17 cellular contexts compared by ENCODE assay signal in genomic region chr12:65152012-65152411, GRCh38. TPM values are rescaled to one million over a fixed set of nuclear protein-coding genes. Genes with fewer than 3 reads are reported as not detected.
DNase-seq lines count a peak whose midpoint lies in the region; ATAC-seq and TF ChIP-seq lines count a peak whose summit lies in the region.
"Had no signal": no experiment of that assay in that cellular context is flagged by ENCODE, and none has a peak within 500 bp of the region (broad histone marks: within the 10 kb centered on the region; RNA-seq: fewer than 3 reads in every experiment).

No MANE protein-coding gene starts in this region.

- H2BK120ac ChIP-seq in mesendoderm (ENCODE audit: low read depth, low read length) = no peak overlapping the region

- H3K9me3 ChIP-seq in RWPE2 (ENCODE audit: severe bottlenecking) = no peaks in the 10 kb centered on the region
- H3K9me3 ChIP-seq: BE2C had no signal

- DNase-seq in HT1080 (ENCODE audit: low read depth) (peak; percentile 52), RWPE2 (ENCODE audit: low spot score) (no peak), foreskin keratinocyte (peak; percentile 35 to 71), mesendoderm (peak; percentile 38), activated gamma-delta T cell (lab: John Stamatoyannopoulos, UW) (no peak), CD1c-positive myeloid dendritic cell (ENCODE audit: extremely low spot score) (no peak), medulla oblongata (ENCODE audit: extremely low spot score) (no peak)
- DNase-seq: BE2C; GOT3; Kasumi-1; MV-4-11; NCI-H1417 treated with DMSO at 0.1 percent for 48 hours; NCI-H2029 treated with DMSO at 0.1 percent for 48 hours; NCI-H345; NCI-H69; NK-92 treated with Interleukin-12 subunit alpha and Interleukin-12 subunit beta, amount 100 ng/mL, for 24 hours; OCI-M1 had no signal

- H3K18ac ChIP-seq in mesendoderm (ENCODE audit: low read length) = no peak overlapping the region

- no peak overlapping the region for H3K9ac ChIP-seq in mesendoderm (ENCODE audit: low read length)

- no peak overlapping the region for H2AK5ac ChIP-seq in mesendoderm (ENCODE audit: low read length)

- H3K4me1 ChIP-seq in RWPE2 (ENCODE audit: insufficient read depth, poor library complexity, severe bottlenecking) = peaks cover 6% of the 10 kb centered on the region
- H3K4me1 ChIP-seq in foreskin keratinocyte = no peaks in the 10 kb centered on the region
- no peaks in the 10 kb centered on the region for H3K4me1 ChIP-seq in mesendoderm (ENCODE audit: control insufficient read depth, low read depth, low read length)
- H3K4me1 ChIP-seq: BE2C had no signal

- no peaks in the 10 kb centered on the region for H3K79me2 ChIP-seq in mesendoderm (ENCODE audit: control insufficient read depth, insufficient read depth, low read length)

- H3K4ac ChIP-seq in mesendoderm (ENCODE audit: low read depth, low read length) = no peak overlapping the region

- no peak overlapping the region for H4K5ac ChIP-seq in mesendoderm (ENCODE audit: low read length)

- no peak overlapping the region for H2BK15ac ChIP-seq in mesendoderm (replicated peaks; ENCODE audit: low read depth)

- H3K79me1 ChIP-seq in mesendoderm (ENCODE audit: low read length) = no peaks in the 10 kb centered on the region

- H3K4me2 ChIP-seq in mesendoderm (ENCODE audit: low read length) = no peak overlapping the region

- TF ChIP-seq CTCF in RWPE2 (IDR thresholded peaks at IDR 0.05; ENCODE audit: poor library complexity, severe bottlenecking) (no peak), foreskin keratinocyte (conservative IDR thresholded peaks at IDR 0.05) (no peak)

- no peak overlapping the region for H3K56ac ChIP-seq in mesendoderm (ENCODE audit: low read length)

- H3K36me3 ChIP-seq in RWPE2 (ENCODE audit: low read depth) (no peaks in the 10 kb centered on the region), mesendoderm (ENCODE audit: control insufficient read depth, insufficient read depth, low read length) (no peaks in the 10 kb centered on the region)
- H3K36me3 ChIP-seq: BE2C had no signal

- H3K4me3 ChIP-seq in RWPE2 (ENCODE audit: severe bottlenecking) = no peak overlapping the region
- H3K4me3 ChIP-seq in mesendoderm (ENCODE audit: low read length) = no peak overlapping the region

- H4K8ac ChIP-seq in mesendoderm (ENCODE audit: low read depth, low read length) = no peak overlapping the region

- H3K23ac ChIP-seq in mesendoderm (ENCODE audit: low read length) = no peak overlapping the region

- H3K27ac ChIP-seq in RWPE2 (ENCODE audit: poor library complexity, severe bottlenecking) = no peak overlapping the region
- no peak overlapping the region for H3K27ac ChIP-seq in foreskin keratinocyte
- H3K27ac ChIP-seq in mesendoderm (ENCODE audit: low read depth, low read length) = no peak overlapping the region

- no peak overlapping the region for H2BK5ac ChIP-seq in mesendoderm (ENCODE audit: low read length)

- no peaks in the 10 kb centered on the region for H3K27me3 ChIP-seq in RWPE2 (ENCODE audit: insufficient read depth, poor library complexity, severe bottlenecking)
- H3K27me3 ChIP-seq in foreskin keratinocyte = peaks cover 18% of the 10 kb centered on the region
- no peaks in the 10 kb centered on the region for H3K27me3 ChIP-seq in mesendoderm (ENCODE audit: insufficient read depth, low read length, poor library complexity)

- ATAC-seq in RWPE2 (ENCODE audit: low read depth) = peak; percentile 92
- ATAC-seq in foreskin keratinocyte = peak; percentile 85

RNA-seq across cellular contexts. Expression of gene LEMD3, which starts 17.4 kb away (rescaled TPM):
- 23.7 and 24.8 TPM in 2 replicates for total RNA-seq in HT1080 (2014; rRNA removed; shearing (Covaris generic))
- polyA plus RNA-seq in HT1080 (2015; cell fraction: cytosol; rRNA removed) = 9.6 and 13.9 TPM in 2 replicates
- 40.3 and 50.3 TPM in 2 replicates for polyA plus RNA-seq in HT1080 (2015; cell fraction: nucleus; rRNA removed)
- total RNA-seq in foreskin keratinocyte = 22.8 and 23.6 TPM in 2 replicates
- polyA plus RNA-seq in foreskin keratinocyte = 4.2 and 4.7 TPM in 2 replicates
- polyA plus RNA-seq in mesendoderm (2013, experiment 1 of 2) = 17.9 TPM
- polyA plus RNA-seq in mesendoderm (2013, experiment 2 of 2) = 18.3 TPM

RNA-seq across cellular contexts. Expression of gene WIF1, which starts 30.9 kb away (rescaled TPM):
- not detected in 2 replicates for total RNA-seq in HT1080 (2014; rRNA removed; shearing (Covaris generic))
- not detected in 2 replicates for polyA plus RNA-seq in HT1080 (2015; cell fraction: cytosol; rRNA removed)
- polyA plus RNA-seq in HT1080 (2015; cell fraction: nucleus; rRNA removed) = not detected in 2 replicates
- total RNA-seq in foreskin keratinocyte = not detected in 2 replicates
- not detected in 2 replicates for polyA plus RNA-seq in foreskin keratinocyte
- 0.83 TPM for polyA plus RNA-seq in mesendoderm (2013, experiment 1 of 2)
- 0.92 TPM for polyA plus RNA-seq in mesendoderm (2013, experiment 2 of 2)

Comparison
In these comparisons a context has a peak if more than half of its experiments do, and no peak if none do; other contexts are left out.
1. DNase-seq: peak in HT1080 (single experiment), foreskin keratinocyte (2 of 2) and mesendoderm (single experiment); none in RWPE2 (single experiment), activated gamma-delta T cell (single experiment), CD1c-positive myeloid dendritic cell (single experiment) and medulla oblongata (single experiment).